ENCODE assay signal across 1 cellular context in the genomic region with DNA sequence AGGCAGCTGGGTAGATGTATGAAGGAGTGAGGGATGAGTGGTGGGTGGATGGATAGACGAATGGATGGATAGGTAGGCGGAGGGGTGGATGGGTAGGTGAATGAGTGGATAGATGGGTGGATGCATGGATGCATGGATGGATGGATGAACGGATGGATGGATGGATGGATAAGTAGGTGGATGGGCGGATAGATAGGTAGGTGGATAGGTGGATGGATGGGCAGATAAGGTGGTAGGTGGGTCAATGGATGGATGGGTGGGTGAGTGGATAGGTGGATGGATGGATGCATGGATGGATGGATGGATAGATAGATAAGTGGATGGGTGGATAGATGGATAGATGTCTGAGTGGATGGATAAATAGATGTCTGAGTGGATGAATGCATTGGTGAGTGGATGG.
TF ChIP-seq lines count a peak whose summit lies in the region.

No MANE protein-coding gene starts in this region.

TF ChIP-seq in H1, 55 proteins besides CTCF, POLR2A, EP300 and RAD21:
- TF ChIP-seq KDM4A (IDR thresholded peaks at IDR 0.05; ENCODE audit: low read depth, low read length, severe bottlenecking) (no peak), TAF7 (optimal IDR thresholded peaks at IDR 0.05; ENCODE audit: borderline replicate concordance, low read depth, low read length) (no peak), HDAC6 (IDR thresholded peaks at IDR 0.05; ENCODE audit: low read depth, low read length) (no peak), GTF2F1 (IDR thresholded peaks at IDR 0.05; ENCODE audit: borderline replicate concordance, low read depth, low read length) (no peak), TBP (IDR thresholded peaks at IDR 0.05; ENCODE audit: low read depth, low read length) (no peak), CREB1 (IDR thresholded peaks at IDR 0.05) (no peak), EGR1 (IDR thresholded peaks at IDR 0.05; ENCODE audit: borderline replicate concordance, low read depth, low read length) (no peak), SP2 (IDR thresholded peaks at IDR 0.05; ENCODE audit: low read length) (no peak), NRF1 (IDR thresholded peaks at IDR 0.05; ENCODE audit: low read depth, low read length) (no peak), EZH2 (IDR thresholded peaks at IDR 0.05; ENCODE audit: low read depth, low read length, severe bottlenecking) (no peak), POU5F1 (IDR thresholded peaks at IDR 0.05; ENCODE audit: low read depth, low read length) (no peak), MAFK (IDR thresholded peaks at IDR 0.05; ENCODE audit: low read depth, low read length) (no peak)
- TF ChIP-seq, protein P1, sequence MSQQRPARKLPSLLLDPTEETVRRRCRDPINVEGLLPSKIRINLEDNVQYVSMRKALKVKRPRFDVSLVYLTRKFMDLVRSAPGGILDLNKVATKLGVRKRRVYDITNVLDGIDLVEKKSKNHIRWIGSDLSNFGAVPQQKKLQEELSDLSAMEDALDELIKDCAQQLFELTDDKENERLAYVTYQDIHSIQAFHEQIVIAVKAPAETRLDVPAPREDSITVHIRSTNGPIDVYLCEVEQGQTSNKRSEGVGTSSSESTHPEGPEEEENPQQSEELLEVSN (IDR thresholded peaks at IDR 0.05) = no peak
- TF ChIP-seq, protein P2, sequence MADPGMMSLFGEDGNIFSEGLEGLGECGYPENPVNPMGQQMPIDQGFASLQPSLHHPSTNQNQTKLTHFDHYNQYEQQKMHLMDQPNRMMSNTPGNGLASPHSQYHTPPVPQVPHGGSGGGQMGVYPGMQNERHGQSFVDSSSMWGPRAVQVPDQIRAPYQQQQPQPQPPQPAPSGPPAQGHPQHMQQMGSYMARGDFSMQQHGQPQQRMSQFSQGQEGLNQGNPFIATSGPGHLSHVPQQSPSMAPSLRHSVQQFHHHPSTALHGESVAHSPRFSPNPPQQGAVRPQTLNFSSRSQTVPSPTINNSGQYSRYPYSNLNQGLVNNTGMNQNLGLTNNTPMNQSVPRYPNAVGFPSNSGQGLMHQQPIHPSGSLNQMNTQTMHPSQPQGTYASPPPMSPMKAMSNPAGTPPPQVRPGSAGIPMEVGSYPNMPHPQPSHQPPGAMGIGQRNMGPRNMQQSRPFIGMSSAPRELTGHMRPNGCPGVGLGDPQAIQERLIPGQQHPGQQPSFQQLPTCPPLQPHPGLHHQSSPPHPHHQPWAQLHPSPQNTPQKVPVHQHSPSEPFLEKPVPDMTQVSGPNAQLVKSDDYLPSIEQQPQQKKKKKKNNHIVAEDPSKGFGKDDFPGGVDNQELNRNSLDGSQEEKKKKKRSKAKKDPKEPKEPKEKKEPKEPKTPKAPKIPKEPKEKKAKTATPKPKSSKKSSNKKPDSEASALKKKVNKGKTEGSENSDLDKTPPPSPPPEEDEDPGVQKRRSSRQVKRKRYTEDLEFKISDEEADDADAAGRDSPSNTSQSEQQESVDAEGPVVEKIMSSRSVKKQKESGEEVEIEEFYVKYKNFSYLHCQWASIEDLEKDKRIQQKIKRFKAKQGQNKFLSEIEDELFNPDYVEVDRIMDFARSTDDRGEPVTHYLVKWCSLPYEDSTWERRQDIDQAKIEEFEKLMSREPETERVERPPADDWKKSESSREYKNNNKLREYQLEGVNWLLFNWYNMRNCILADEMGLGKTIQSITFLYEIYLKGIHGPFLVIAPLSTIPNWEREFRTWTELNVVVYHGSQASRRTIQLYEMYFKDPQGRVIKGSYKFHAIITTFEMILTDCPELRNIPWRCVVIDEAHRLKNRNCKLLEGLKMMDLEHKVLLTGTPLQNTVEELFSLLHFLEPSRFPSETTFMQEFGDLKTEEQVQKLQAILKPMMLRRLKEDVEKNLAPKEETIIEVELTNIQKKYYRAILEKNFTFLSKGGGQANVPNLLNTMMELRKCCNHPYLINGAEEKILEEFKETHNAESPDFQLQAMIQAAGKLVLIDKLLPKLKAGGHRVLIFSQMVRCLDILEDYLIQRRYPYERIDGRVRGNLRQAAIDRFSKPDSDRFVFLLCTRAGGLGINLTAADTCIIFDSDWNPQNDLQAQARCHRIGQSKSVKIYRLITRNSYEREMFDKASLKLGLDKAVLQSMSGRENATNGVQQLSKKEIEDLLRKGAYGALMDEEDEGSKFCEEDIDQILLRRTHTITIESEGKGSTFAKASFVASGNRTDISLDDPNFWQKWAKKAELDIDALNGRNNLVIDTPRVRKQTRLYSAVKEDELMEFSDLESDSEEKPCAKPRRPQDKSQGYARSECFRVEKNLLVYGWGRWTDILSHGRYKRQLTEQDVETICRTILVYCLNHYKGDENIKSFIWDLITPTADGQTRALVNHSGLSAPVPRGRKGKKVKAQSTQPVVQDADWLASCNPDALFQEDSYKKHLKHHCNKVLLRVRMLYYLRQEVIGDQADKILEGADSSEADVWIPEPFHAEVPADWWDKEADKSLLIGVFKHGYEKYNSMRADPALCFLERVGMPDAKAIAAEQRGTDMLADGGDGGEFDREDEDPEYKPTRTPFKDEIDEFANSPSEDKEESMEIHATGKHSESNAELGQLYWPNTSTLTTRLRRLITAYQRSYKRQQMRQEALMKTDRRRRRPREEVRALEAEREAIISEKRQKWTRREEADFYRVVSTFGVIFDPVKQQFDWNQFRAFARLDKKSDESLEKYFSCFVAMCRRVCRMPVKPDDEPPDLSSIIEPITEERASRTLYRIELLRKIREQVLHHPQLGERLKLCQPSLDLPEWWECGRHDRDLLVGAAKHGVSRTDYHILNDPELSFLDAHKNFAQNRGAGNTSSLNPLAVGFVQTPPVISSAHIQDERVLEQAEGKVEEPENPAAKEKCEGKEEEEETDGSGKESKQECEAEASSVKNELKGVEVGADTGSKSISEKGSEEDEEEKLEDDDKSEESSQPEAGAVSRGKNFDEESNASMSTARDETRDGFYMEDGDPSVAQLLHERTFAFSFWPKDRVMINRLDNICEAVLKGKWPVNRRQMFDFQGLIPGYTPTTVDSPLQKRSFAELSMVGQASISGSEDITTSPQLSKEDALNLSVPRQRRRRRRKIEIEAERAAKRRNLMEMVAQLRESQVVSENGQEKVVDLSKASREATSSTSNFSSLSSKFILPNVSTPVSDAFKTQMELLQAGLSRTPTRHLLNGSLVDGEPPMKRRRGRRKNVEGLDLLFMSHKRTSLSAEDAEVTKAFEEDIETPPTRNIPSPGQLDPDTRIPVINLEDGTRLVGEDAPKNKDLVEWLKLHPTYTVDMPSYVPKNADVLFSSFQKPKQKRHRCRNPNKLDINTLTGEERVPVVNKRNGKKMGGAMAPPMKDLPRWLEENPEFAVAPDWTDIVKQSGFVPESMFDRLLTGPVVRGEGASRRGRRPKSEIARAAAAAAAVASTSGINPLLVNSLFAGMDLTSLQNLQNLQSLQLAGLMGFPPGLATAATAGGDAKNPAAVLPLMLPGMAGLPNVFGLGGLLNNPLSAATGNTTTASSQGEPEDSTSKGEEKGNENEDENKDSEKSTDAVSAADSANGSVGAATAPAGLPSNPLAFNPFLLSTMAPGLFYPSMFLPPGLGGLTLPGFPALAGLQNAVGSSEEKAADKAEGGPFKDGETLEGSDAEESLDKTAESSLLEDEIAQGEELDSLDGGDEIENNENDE (IDR thresholded peaks at IDR 0.05; ENCODE audit: insufficient replicate concordance, low read length) = no peak
